Comparison of ENCODE assay signal across 1 cellular context in the genomic region with DNA sequence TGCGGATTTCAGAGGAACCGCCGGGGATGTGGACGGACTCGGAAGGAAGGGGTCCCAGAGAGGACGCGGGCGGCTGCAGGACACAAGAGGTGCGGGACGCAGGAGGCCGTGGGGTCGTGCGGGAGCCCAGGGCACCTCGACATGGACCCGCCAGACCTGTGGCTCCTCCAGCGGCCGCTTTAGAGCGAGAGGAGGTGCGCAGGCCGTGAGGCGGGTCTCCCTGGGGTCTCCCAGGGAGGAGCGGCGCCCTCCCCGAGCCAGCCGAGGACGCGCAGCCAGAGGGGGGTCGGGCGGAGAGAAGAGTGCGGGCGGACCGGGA.
TF ChIP-seq lines count a peak whose summit lies in the region.

No MANE protein-coding gene starts in this region.

TF ChIP-seq in GM12878, 131 proteins besides CTCF, POLR2A, EP300 and RAD21:
- TF ChIP-seq GATAD2B (conservative IDR thresholded peaks at IDR 0.05; ENCODE audit: low read depth) = peak; percentile 66
- TF ChIP-seq IKZF1 (conservative IDR thresholded peaks at IDR 0.05) = peak; percentile 38; the same call in 1 of the 2 replicates
- 0 out of 2 replicates have a peak, but pooled peaks have one; percentile 22 for TF ChIP-seq PML (IDR thresholded peaks at IDR 0.05; ENCODE audit: low read length)
- 0 out of 2 replicates have a peak, but pooled peaks have one; percentile 25 for TF ChIP-seq DPF2 (IDR thresholded peaks at IDR 0.05)
- no peak for TF ChIP-seq CHD2 (IDR thresholded peaks at IDR 0.05; ENCODE audit: borderline replicate concordance, low read depth, low read length)
